Comparison of ENCODE assay signal across 25 cellular contexts in genomic region chr16:48879173-48879926, GRCh38.
"Had no signal": no experiment of that assay in that cellular context is flagged by ENCODE, and none has a peak within 500 bp of the region (broad histone marks: within the 10 kb centered on the region; RNA-seq: fewer than 3 reads in every experiment).

No MANE protein-coding gene starts in this region.

- H3K4me2 ChIP-seq: hepatocyte had no signal

- FAIRE-seq: frontal cortex, kidney had no signal

- H3K27me3 ChIP-seq: heart left ventricle, hepatocyte, ovary, sigmoid colon, testis had no signal

- H3K27ac Mint-ChIP-seq: effector memory CD8-positive, alpha-beta T cell; mesothelial cell of epicardium; naive B cell; natural killer cell treated with Interleukin-12 subunit alpha and Interleukin-12 subunit beta and Interleukin-15 and Interleukin-18, amount 100 ng/mL, for 72 hours; stimulated activated memory B cell treated with anti-CD40 and anti-IgM and Interleukin-4, amounts not matched to agents 10 μg/mL and 1 μg/mL and 100 μg/mL, for 72 hours; type B pancreatic cell had no signal

- H3K4me3 Mint-ChIP-seq: effector memory CD8-positive, alpha-beta T cell; mesothelial cell of epicardium; naive B cell; natural killer cell treated with Interleukin-12 subunit alpha and Interleukin-12 subunit beta and Interleukin-15 and Interleukin-18, amount 100 ng/mL, for 72 hours; stimulated activated memory B cell treated with anti-CD40 and anti-IgM and Interleukin-4, amounts not matched to agents 10 μg/mL and 1 μg/mL and 100 μg/mL, for 72 hours; type B pancreatic cell had no signal

- H3K36me3 Mint-ChIP-seq: mesothelial cell of epicardium; naive B cell; natural killer cell treated with Interleukin-12 subunit alpha and Interleukin-12 subunit beta and Interleukin-15 and Interleukin-18, amount 100 ng/mL, for 72 hours; stimulated activated memory B cell treated with anti-CD40 and anti-IgM and Interleukin-4, amounts not matched to agents 10 μg/mL and 1 μg/mL and 100 μg/mL, for 72 hours; type B pancreatic cell had no signal

- H3K4me1 Mint-ChIP-seq: mesothelial cell of epicardium; naive B cell; stimulated activated memory B cell treated with anti-CD40 and anti-IgM and Interleukin-4, amounts not matched to agents 10 μg/mL and 1 μg/mL and 100 μg/mL, for 72 hours had no signal

- H3K79me2 ChIP-seq: hepatocyte had no signal

- DNase-seq: cortex of kidney; effector memory CD8-positive, alpha-beta T cell; heart left ventricle; kidney; mesenchymal stem cell; mucosa of descending colon; naive B cell; occipital lobe; posterior cingulate gyrus; psoas muscle; right cardiac atrium; sigmoid colon; stimulated activated CD4-positive, alpha-beta T cell treated with anti-CD3 and anti-CD28 coated beads, Interleukin-2, amount 100 ng/mL, for 24 hours; stimulated activated CD4-positive, alpha-beta T cell treated with anti-CD3 and anti-CD28 coated beads, Interleukin-4, amount 100 ng/mL, for 24 hours; stimulated activated naive CD8-positive, alpha-beta T cell treated with anti-CD3 and anti-CD28 coated beads, Interleukin-15, Interleukin-2, amounts not matched to agents 100 U/mL and 50 U/mL, for 24 hours; testis; tibial artery had no signal

- H3K4me1 ChIP-seq: heart left ventricle, psoas muscle, testis, tibial artery had no signal

- H3K36me3 ChIP-seq: heart left ventricle, ovary, sigmoid colon, tibial artery had no signal

- H3K9me3 ChIP-seq: heart left ventricle, mucosa of descending colon, ovary, psoas muscle, sigmoid colon, testis, tibial artery had no signal

- H3K4me3 ChIP-seq: heart left ventricle, hepatocyte, mucosa of descending colon, ovary, psoas muscle, sigmoid colon, testis, tibial artery had no signal

- H2AFZ ChIP-seq: hepatocyte had no signal

- H3K9me3 Mint-ChIP-seq: mesothelial cell of epicardium; natural killer cell treated with Interleukin-12 subunit alpha and Interleukin-12 subunit beta and Interleukin-15 and Interleukin-18, amount 100 ng/mL, for 72 hours; stimulated activated memory B cell treated with anti-CD40 and anti-IgM and Interleukin-4, amounts not matched to agents 10 μg/mL and 1 μg/mL and 100 μg/mL, for 72 hours; type B pancreatic cell had no signal

- H3K27ac ChIP-seq: heart left ventricle, hepatocyte, ovary, psoas muscle, testis, tibial artery had no signal

- ATAC-seq: effector memory CD8-positive, alpha-beta T cell; heart left ventricle; left lobe of liver; mucosa of descending colon; psoas muscle; stimulated activated memory B cell treated with anti-CD40 and anti-IgM and Interleukin-4, amounts not matched to agents 10 μg/mL and 1 μg/mL and 100 μg/mL, for 72 hours; stimulated activated naive CD8-positive, alpha-beta T cell treated with anti-CD3 and anti-CD28 coated beads, Interleukin-15, Interleukin-2, amounts not matched to agents 100 U/mL and 50 U/mL, for 24 hours had no signal
